In the genomic region with DNA sequence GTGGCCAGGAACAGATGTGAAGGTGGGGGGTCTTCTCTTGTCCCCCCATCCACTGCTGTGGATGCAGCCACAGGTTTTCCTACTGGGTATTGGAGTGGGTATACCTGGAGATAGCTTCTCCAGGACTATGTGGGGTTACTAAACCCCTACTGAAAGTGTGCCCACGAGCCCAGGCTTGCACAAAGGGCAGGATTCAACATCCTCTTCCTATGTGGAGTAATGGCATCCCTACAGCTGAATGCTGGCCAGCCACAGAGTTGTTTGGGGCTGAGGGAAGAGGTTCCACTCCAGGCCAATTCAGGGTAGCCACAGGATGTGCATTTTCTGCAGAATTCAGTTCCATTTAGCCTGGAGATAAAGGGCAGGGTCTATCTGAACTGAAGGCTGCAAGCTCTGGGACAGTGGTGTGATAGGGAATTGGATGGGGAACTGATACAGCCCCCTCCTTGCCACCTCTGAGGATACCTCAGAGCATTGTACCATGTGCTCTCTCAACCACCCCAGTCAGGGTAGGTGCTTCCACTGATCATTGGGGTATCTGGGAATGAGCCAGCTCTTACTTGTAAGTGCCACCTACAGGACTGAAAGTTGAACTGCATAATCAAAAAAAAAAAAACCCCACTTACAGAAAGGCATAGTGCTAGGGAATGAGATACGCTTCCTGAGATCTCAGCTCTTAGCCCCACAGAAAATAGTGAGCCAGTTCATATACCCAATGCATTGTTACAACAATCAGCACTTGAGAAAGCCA, we compare ENCODE assay signal across 8 cellular contexts.
DNase-seq lines count a peak whose midpoint lies in the region; TF ChIP-seq lines count a peak whose summit lies in the region.

No MANE protein-coding gene starts in this region.

- POLR2A ChIA-PET in MCF 10A (lab: Yijun Ruan, JAX), result interaction anchor here (0.6 to 1.7 kb wide), 7 partner anchors 18 to 251 kb away, joined by 3 to 6 read pairs (median 3); a partner anchor contains a TSS

- no peak for TF ChIP-seq POLR2A in breast epithelium (IDR thresholded peaks at IDR 0.05)

- no peak overlapping the region for H3K27ac ChIP-seq in breast epithelium

- DNase-seq in MCF 10A (ENCODE audit: unreplicated experiment) (peak; percentile 57), breast epithelium (ENCODE audit: low spot score in 2 of 2) (no peak), LNCaP clone FGC (ENCODE audit: low read depth) (no peak), dermis microvascular lymphatic vessel endothelial cell (ENCODE audit: low read depth in 2 of 2) (peak; percentile 16 to 64), type B pancreatic cell (ENCODE audit: extremely low spot score, unreplicated experiment) (no peak), amniotic stem cell (lab: John Stamatoyannopoulos, UW) (no peak), NCI-H1048 (lab: John Stamatoyannopoulos, UW) (no peak), NCI-H1105 treated with DMSO at 0.1 percent for 48 hours (lab: John Stamatoyannopoulos, UW) (no peak)

- no peaks in the 10 kb centered on the region for H3K4me1 ChIP-seq in breast epithelium

- H3K4me3 ChIP-seq in breast epithelium, result no peak overlapping the region
- H3K4me3 ChIP-seq in LNCaP clone FGC (ENCODE audit: low read depth, low read length), result no peak overlapping the region

- BruUV-seq in MCF 10A (replicated peaks; lab: Mats Ljungman, UMichigan), result no TSS peak

- peak; percentile 52 for TF ChIP-seq CTCF in MCF 10A (IDR thresholded peaks at IDR 0.05; ENCODE audit: unreplicated experiment)
- TF ChIP-seq CTCF in breast epithelium (IDR thresholded peaks at IDR 0.05), result no peak
- TF ChIP-seq CTCF in LNCaP clone FGC (IDR thresholded peaks at IDR 0.05; ENCODE audit: control insufficient read depth, extremely low read depth, insufficient read depth), result 0 out of 2 replicates have a peak, but pooled peaks have one; percentile 7
- peak; percentile 58 for TF ChIP-seq CTCF in type B pancreatic cell (conservative IDR thresholded peaks at IDR 0.05)

- intact Hi-C loops in MCF 10A (cut with micrococcal nuclease) (loop anchor here (1.0 to 2.0 kb wide), 2 partner anchors 239 to 600 kb away; no protein-coding TSS in a partner anchor), breast epithelium (cut with DNase I; ENCODE audit: low total_unique reads) (no loop called here)

- H3K4me1 Mint-ChIP-seq in MCF 10A (ENCODE audit: insufficient read depth, unreplicated experiment) (peaks cover 17% of the 10 kb centered on the region), type B pancreatic cell (ENCODE audit: unreplicated experiment) (no peaks in the 10 kb centered on the region)

- H3K4me3 Mint-ChIP-seq in MCF 10A (ENCODE audit: unreplicated experiment), result no peak overlapping the region
- no peak overlapping the region for H3K4me3 Mint-ChIP-seq in type B pancreatic cell

- H3K27me3 ChIP-seq in breast epithelium, result no peaks in the 10 kb centered on the region

- CTCF ChIA-PET in MCF 10A (lab: Yijun Ruan, JAX), result interaction anchor here (0.6 to 1.5 kb wide), 14 partner anchors 28 to 600 kb away, joined by 3 to 7 read pairs (median 3); no protein-coding TSS in a partner anchor

- peaks cover under 1% of the 10 kb centered on the region for H3K9me3 Mint-ChIP-seq in MCF 10A (ENCODE audit: unreplicated experiment)
- H3K9me3 Mint-ChIP-seq in type B pancreatic cell, result peaks cover 4% of the 10 kb centered on the region

- H3K27me3 Mint-ChIP-seq in MCF 10A (ENCODE audit: insufficient read depth, unreplicated experiment) (no peaks in the 10 kb centered on the region), type B pancreatic cell (peaks cover 4% of the 10 kb centered on the region)

- no peaks in the 10 kb centered on the region for H3K9me3 ChIP-seq in breast epithelium

- no peaks in the 10 kb centered on the region for H3K36me3 ChIP-seq in breast epithelium

- no peaks in the 10 kb centered on the region for H3K36me3 Mint-ChIP-seq in MCF 10A (ENCODE audit: insufficient read depth, unreplicated experiment)
- no peaks in the 10 kb centered on the region for H3K36me3 Mint-ChIP-seq in type B pancreatic cell

- H3K27ac Mint-ChIP-seq in MCF 10A (ENCODE audit: low read depth, unreplicated experiment) (peak overlapping the region; percentile 23), type B pancreatic cell (no peak overlapping the region)

Comparison
In these comparisons a context has a peak if more than half of its experiments do, and no peak if none do; other contexts are left out.
1. DNase-seq: peak in MCF 10A (single experiment) and dermis microvascular lymphatic vessel endothelial cell (2 of 2); none in breast epithelium (0 of 2), LNCaP clone FGC (single experiment), type B pancreatic cell (single experiment), amniotic stem cell (single experiment), NCI-H1048 (single experiment) and NCI-H1105 treated with DMSO at 0.1 percent for 48 hours (single experiment).
2. CTCF ChIP-seq: peak in MCF 10A (single experiment), LNCaP clone FGC (single experiment) and type B pancreatic cell (single experiment); none in breast epithelium (0 of 3).